23 cellular contexts compared by ENCODE assay signal in genomic region chr21:44703731-44704635, GRCh38. TPM values are rescaled to one million over a fixed set of nuclear protein-coding genes. Genes with fewer than 3 reads are reported as not detected.
DNase-seq lines count a peak whose midpoint lies in the region; ATAC-seq and TF ChIP-seq lines count a peak whose summit lies in the region.
"Had no signal": no experiment of that assay in that cellular context is flagged by ENCODE, and none has a peak within 500 bp of the region (broad histone marks: within the 10 kb centered on the region; RNA-seq: fewer than 3 reads in every experiment).

No MANE protein-coding gene starts in this region.

- CTCF ChIA-PET in WTC11 (lab: Charles Lee) = interaction anchor here (1.0 to 2.1 kb wide), 4 partner anchors 15 to 193 kb away, joined by 4 to 8 read pairs (median 6); no protein-coding TSS in a partner anchor

- H3K9me3 ChIP-seq in iPS-18c (ENCODE audit: control insufficient read depth, insufficient read depth, low read length) = peaks cover 2% of the 10 kb centered on the region
- H3K9me3 ChIP-seq: A549, BE2C, heart right ventricle had no signal

- DNase-seq in activated CD8-positive, alpha-beta memory T cell treated with anti-CD3 and anti-CD28 coated beads for 24 hours = peak; percentile 30
- DNase-seq in activated CD8-positive, alpha-beta memory T cell treated with anti-CD3 and anti-CD28 coated beads, Interleukin-2, amount 50 U/mL, for 4 hours = no peak
- DNase-seq in WTC11 (ENCODE audit: low spot score) (no peak), sciatic nerve (ENCODE audit: low spot score) (peak; percentile 23), NCI-H510A treated with DMSO at 0.1 percent for 48 hours (lab: John Stamatoyannopoulos, UW) (no peak), SW480 (ENCODE audit: low spot score) (no peak), left colon (no peak)
- DNase-seq: activated CD4-positive, alpha-beta T cell treated with anti-CD3 and anti-CD28 coated beads, Interleukin-2, amount 10 ng/mL, durations not matched to agents 7 days and 5 days; BE2C; DMS79 treated with DMSO at 0.1 percent for 48 hours; heart right ventricle; mammary epithelial cell; NCI-H1105 treated with DMSO at 0.1 percent for 48 hours; nucleus accumbens; stomach; trophoblast cell had no signal

- H3K27ac Mint-ChIP-seq in WTC11 = peak overlapping the region; percentile 100
- H3K27ac Mint-ChIP-seq: activated CD4-positive, alpha-beta T cell treated with anti-CD3 and anti-CD28 coated beads, Interleukin-2, amount 10 ng/mL, durations not matched to agents 7 days and 5 days; dendritic cell treated with granulocyte-macrophage colony-stimulating factor and Interleukin-4, amounts not matched to agents 40 ng/mL and 50 ng/mL, for 4 days had no signal

- peaks cover 34% of the 10 kb centered on the region for H3K27me3 Mint-ChIP-seq in WTC11 (ENCODE audit: low read depth)

- H3K4me3 ChIP-seq in iPS-18c (ENCODE audit: insufficient read depth, low read depth, low read length) = peak overlapping the region; percentile 38; the same call in 1 of the 2 replicates
- H3K4me3 ChIP-seq: A549, breast epithelium, heart right ventricle, stomach had no signal

- POLR2A ChIA-PET in WTC11 (lab: Charles Lee) = no interaction called here

- H3K4me3 Mint-ChIP-seq in WTC11 = peak overlapping the region; percentile 75
- H3K4me3 Mint-ChIP-seq: activated CD4-positive, alpha-beta T cell treated with anti-CD3 and anti-CD28 coated beads, Interleukin-2, amount 10 ng/mL, durations not matched to agents 7 days and 5 days; dendritic cell treated with granulocyte-macrophage colony-stimulating factor and Interleukin-4, amounts not matched to agents 40 ng/mL and 50 ng/mL, for 4 days had no signal

- intact Hi-C loops in sciatic nerve (cut with DNase I) = no loop called here
- intact Hi-C loops in left colon (cut with DNase I, micrococcal nuclease) = no loop called here

- TF ChIP-seq CTCF in WTC11 (IDR thresholded peaks at IDR 0.05) = no peak

- H3K36me3 Mint-ChIP-seq in WTC11 = no peaks in the 10 kb centered on the region

- no peak for ATAC-seq in WTC11
- ATAC-seq in sciatic nerve = no peak
- no peak for ATAC-seq in left colon
- ATAC-seq: heart right ventricle had no signal

- H3K9me3 Mint-ChIP-seq in WTC11 = no peaks in the 10 kb centered on the region
- H3K9me3 Mint-ChIP-seq: dendritic cell treated with granulocyte-macrophage colony-stimulating factor and Interleukin-4, amounts not matched to agents 40 ng/mL and 50 ng/mL, for 4 days had no signal

- H3K4me1 Mint-ChIP-seq in WTC11 = peaks cover 80% of the 10 kb centered on the region
- H3K4me1 Mint-ChIP-seq: activated CD4-positive, alpha-beta T cell treated with anti-CD3 and anti-CD28 coated beads, Interleukin-2, amount 10 ng/mL, durations not matched to agents 7 days and 5 days had no signal

TF ChIP-seq in WTC11, 78 proteins besides CTCF, POLR2A, EP300 and RAD21 (continues in another document):
- TF ChIP-seq CDX4 (CRISPR knock-in tag; IDR thresholded peaks at IDR 0.05; ENCODE audit: borderline replicate concordance) = no peak
- TF ChIP-seq AFF4 (CRISPR knock-in tag; IDR thresholded peaks at IDR 0.05; ENCODE audit: borderline replicate concordance) = no peak
- no peak for TF ChIP-seq SMAD4 (CRISPR knock-in tag; IDR thresholded peaks at IDR 0.05)
- no peak for TF ChIP-seq NFATC4 (CRISPR knock-in tag; IDR thresholded peaks at IDR 0.05)
- TF ChIP-seq FOXP4 (CRISPR knock-in tag; IDR thresholded peaks at IDR 0.05) = no peak
- TF ChIP-seq ETV6 (CRISPR knock-in tag; IDR thresholded peaks at IDR 0.05) = no peak
- TF ChIP-seq ZNF396 (CRISPR knock-in tag; IDR thresholded peaks at IDR 0.05; ENCODE audit: borderline replicate concordance) = no peak
- TF ChIP-seq E2F5 (CRISPR knock-in tag; IDR thresholded peaks at IDR 0.05) = no peak
- TF ChIP-seq E2F4 (CRISPR knock-in tag; IDR thresholded peaks at IDR 0.05; ENCODE audit: borderline replicate concordance, low read depth) = no peak
- no peak for TF ChIP-seq CREM (CRISPR knock-in tag; IDR thresholded peaks at IDR 0.05)
- no peak for TF ChIP-seq ZSCAN18 (CRISPR knock-in tag; IDR thresholded peaks at IDR 0.05)
- TF ChIP-seq NFE2L1 (CRISPR knock-in tag; IDR thresholded peaks at IDR 0.05) = no peak

RNA-seq across cellular contexts. Expression of gene KRTAP10-12, which starts 7.0 kb away (rescaled TPM):
- total RNA-seq in WTC11 (2021) (not detected in 3 replicates), sciatic nerve (not detected), left colon (not detected)
- total RNA-seq: activated CD4-positive, alpha-beta T cell treated with anti-CD3 and anti-CD28 coated beads, Interleukin-2, amount 10 ng/mL, durations not matched to agents 7 days and 5 days; breast epithelium; heart right ventricle; IMR-90; M059J; mammary epithelial cell; stomach; T-helper 1 cell treated with Interleukin-12 subunit alpha and Interleukin-12 subunit beta and Interleukin-4 antibody, amounts not matched to agents 30 ng/mL and 1 ng/mL, for 36 hours had no signal

RNA-seq across cellular contexts. Expression of gene TSPEAR, which starts 7.4 kb away (rescaled TPM):
- total RNA-seq in WTC11 (2021) (2.1 to 2.9 TPM (median 2.7 TPM) in 3 replicates), sciatic nerve (not detected), left colon (under 1 TPM in 1 of 2 donors, not detected in 1; 0.09 TPM)
- total RNA-seq: activated CD4-positive, alpha-beta T cell treated with anti-CD3 and anti-CD28 coated beads, Interleukin-2, amount 10 ng/mL, durations not matched to agents 7 days and 5 days; IMR-90; M059J; mammary epithelial cell; T-helper 1 cell treated with Interleukin-12 subunit alpha and Interleukin-12 subunit beta and Interleukin-4 antibody, amounts not matched to agents 30 ng/mL and 1 ng/mL, for 36 hours had no signal

RNA-seq across cellular contexts. Expression of gene KRTAP12-1, which starts 22.0 kb away (rescaled TPM):
- total RNA-seq in WTC11 (2021) = 0.63 to 2.5 TPM (median 1.0 TPM) in 3 replicates
- not detected for total RNA-seq in sciatic nerve
- not detected for total RNA-seq in left colon
- total RNA-seq: activated CD4-positive, alpha-beta T cell treated with anti-CD3 and anti-CD28 coated beads, Interleukin-2, amount 10 ng/mL, durations not matched to agents 7 days and 5 days; breast epithelium; heart right ventricle; IMR-90; M059J; mammary epithelial cell; T-helper 1 cell treated with Interleukin-12 subunit alpha and Interleukin-12 subunit beta and Interleukin-4 antibody, amounts not matched to agents 30 ng/mL and 1 ng/mL, for 36 hours had no signal

RNA-seq across cellular contexts. Expression of gene KRTAP12-2, which starts 37.3 kb away (rescaled TPM):
- 0.25 TPM in 1 of 3 replicates, not detected in the others for total RNA-seq in WTC11 (2021)
- not detected for total RNA-seq in sciatic nerve
- not detected for total RNA-seq in left colon
- total RNA-seq: activated CD4-positive, alpha-beta T cell treated with anti-CD3 and anti-CD28 coated beads, Interleukin-2, amount 10 ng/mL, durations not matched to agents 7 days and 5 days; breast epithelium; heart right ventricle; IMR-90; M059J; mammary epithelial cell; stomach; T-helper 1 cell treated with Interleukin-12 subunit alpha and Interleukin-12 subunit beta and Interleukin-4 antibody, amounts not matched to agents 30 ng/mL and 1 ng/mL, for 36 hours had no signal

RNA-seq across cellular contexts. Expression of gene KRTAP12-3, which starts 46.3 kb away (rescaled TPM):
- total RNA-seq in WTC11 (2021) (not detected in 3 replicates), sciatic nerve (not detected), left colon (not detected)
- total RNA-seq: activated CD4-positive, alpha-beta T cell treated with anti-CD3 and anti-CD28 coated beads, Interleukin-2, amount 10 ng/mL, durations not matched to agents 7 days and 5 days; breast epithelium; heart right ventricle; IMR-90; M059J; mammary epithelial cell; stomach; T-helper 1 cell treated with Interleukin-12 subunit alpha and Interleukin-12 subunit beta and Interleukin-4 antibody, amounts not matched to agents 30 ng/mL and 1 ng/mL, for 36 hours had no signal

Comparison
In these comparisons a context has a peak if more than half of its experiments do, and no peak if none do; other contexts are left out.
1. DNase-seq: peak in activated CD8-positive, alpha-beta memory T cell treated with anti-CD3 and anti-CD28 coated beads for 24 hours (single experiment) and sciatic nerve (single experiment); none in activated CD8-positive, alpha-beta memory T cell treated with anti-CD3 and anti-CD28 coated beads, Interleukin-2, amount 50 U/mL, for 4 hours (single experiment), WTC11 (single experiment), NCI-H510A treated with DMSO at 0.1 percent for 48 hours (single experiment), SW480 (single experiment) and left colon (0 of 2).